In the genomic region with DNA sequence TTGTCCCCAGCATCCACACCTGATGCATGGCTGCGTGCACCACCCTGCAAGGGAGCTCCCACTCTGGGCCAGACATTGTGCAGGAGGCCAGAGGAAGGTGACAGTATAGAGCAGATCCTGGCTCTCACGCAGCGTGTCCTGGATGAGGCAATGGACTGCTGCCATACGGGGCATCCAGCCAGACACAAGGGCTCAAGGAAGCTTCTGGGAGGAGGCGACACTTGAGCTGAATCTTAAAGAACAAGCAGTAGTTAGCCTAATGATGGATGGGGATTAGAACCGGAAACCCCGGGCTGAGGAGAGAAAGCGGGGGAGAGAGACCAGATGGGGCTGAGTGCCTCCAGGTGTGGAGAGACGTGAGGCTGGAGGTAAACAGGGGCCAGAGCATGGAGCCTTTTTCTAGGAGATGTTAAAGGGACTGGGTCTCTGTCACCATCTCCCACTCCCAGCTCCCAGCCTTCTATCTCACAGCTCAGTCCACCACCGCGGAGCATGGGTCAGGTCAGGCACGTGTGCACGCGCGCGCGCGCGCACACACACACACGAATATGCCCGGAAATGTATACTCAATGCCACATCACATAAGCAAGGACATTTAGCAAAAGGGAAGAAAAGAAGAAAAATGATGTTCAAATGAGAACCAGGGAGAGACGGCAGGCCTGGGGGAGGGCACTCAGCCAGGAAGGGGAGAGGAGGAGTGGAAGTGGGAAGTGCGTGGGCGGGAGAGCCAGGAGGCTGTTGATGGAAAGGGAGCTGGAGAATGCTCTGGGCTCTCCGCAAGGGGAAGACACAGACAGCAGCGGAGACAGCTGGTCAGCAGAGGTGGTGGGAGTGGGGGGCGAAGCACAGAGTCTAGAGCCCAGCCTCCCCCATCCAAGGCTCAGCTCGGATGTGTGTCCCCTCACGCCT, we compare ENCODE assay signal across 11 cellular contexts. TPM values are rescaled to one million over a fixed set of nuclear protein-coding genes. Genes with fewer than 3 reads are reported as not detected.
A peak's percentile ranks its signal among the peaks of the same experiment; 100 is the strongest.
DNase-seq lines count a peak whose midpoint lies in the region; ATAC-seq and TF ChIP-seq lines count a peak whose summit lies in the region.
"Had no signal": no experiment of that assay in that cellular context is flagged by ENCODE, and none has a peak within 500 bp of the region (broad histone marks: within the 10 kb centered on the region; RNA-seq: fewer than 3 reads in every experiment).

No MANE protein-coding gene starts in this region.

- TF ChIP-seq CTCF in WTC11 (IDR thresholded peaks at IDR 0.05) (no peak), cardiac muscle cell (IDR thresholded peaks at IDR 0.05; ENCODE audit: low read depth, low read length) (no peak)

- H3K9me3 ChIP-seq in cardiac muscle cell (ENCODE audit: low read depth): no peaks in the 10 kb centered on the region
- H3K9me3 ChIP-seq: Peyer's patch had no signal

- POLR2A ChIA-PET in WTC11 (lab: Charles Lee): interaction anchor here (0.6 to 3.3 kb wide), 5 partner anchors 9 to 69 kb away, joined by 3 to 25 read pairs (median 3); partner anchors contain the start of gene MYH10

- H3K4me1 Mint-ChIP-seq in WTC11: peaks cover 32% of the 10 kb centered on the region

- no peaks in the 10 kb centered on the region for H3K36me3 ChIP-seq in cardiac muscle cell
- H3K36me3 ChIP-seq: Peyer's patch had no signal

- H3K4me3 Mint-ChIP-seq in WTC11: no peak overlapping the region

- H3K36me3 Mint-ChIP-seq in WTC11: peaks cover 5% of the 10 kb centered on the region

- intact Hi-C loops in posterior vena cava (cut with DNase I): no loop called here

- H3K27me3 Mint-ChIP-seq in WTC11 (ENCODE audit: low read depth): peaks cover 6% of the 10 kb centered on the region

- H3K4me3 ChIP-seq in cardiac muscle cell: no peak overlapping the region
- H3K4me3 ChIP-seq: Peyer's patch had no signal

- CTCF ChIA-PET in WTC11 (lab: Charles Lee): interaction anchor here (0.7 to 3.5 kb wide), 7 partner anchors 20 to 87 kb away, joined by 3 to 23 read pairs (median 3); partner anchors contain the start of gene MYH10

- DNase-seq in ELR (ENCODE audit: low read depth) (peak; percentile 43), WTC11 (ENCODE audit: low spot score) (no peak), cardiac muscle cell (ENCODE audit: low read depth in 1 of 2, low spot score in 1 of 2) (peak in 1 of 2 donors; percentile 95), posterior vena cava (ENCODE audit: low spot score) (peak; percentile 89), NOMO-1 treated with dmso at 0.1 percent for 144 hours (lab: John Stamatoyannopoulos, UW; ENCODE audit: unreplicated experiment) (no peak), NCI-H2107 (lab: John Stamatoyannopoulos, UW) (no peak)
- no peak for DNase-seq in activated CD4-positive, alpha-beta T cell treated with anti-CD3 and anti-CD28 coated beads, Interleukin-2, amount 50 U/mL, for 4 hours
- DNase-seq: naive B cell had no signal

- ATAC-seq in WTC11: no peak
- ATAC-seq in GM18511 (IDR thresholded peaks at IDR 0.05; ENCODE audit: unreplicated experiment): no peak

- peak overlapping the region; percentile 72 for H3K27ac ChIP-seq in cardiac muscle cell

- peaks cover 16% of the 10 kb centered on the region for H3K4me1 ChIP-seq in cardiac muscle cell (ENCODE audit: low read depth)

- no peaks in the 10 kb centered on the region for H3K27me3 ChIP-seq in cardiac muscle cell
- H3K27me3 ChIP-seq: Peyer's patch had no signal

- peak overlapping the region; percentile 36 for H3K27ac Mint-ChIP-seq in WTC11
- H3K27ac Mint-ChIP-seq: naive B cell had no signal

- H3K9me3 Mint-ChIP-seq in WTC11: peaks cover 18% of the 10 kb centered on the region

TF ChIP-seq in WTC11, 78 proteins besides CTCF, POLR2A, EP300 and RAD21:
- TF ChIP-seq NFE2L1 (CRISPR knock-in tag; IDR thresholded peaks at IDR 0.05) (no peak), IRF2 (CRISPR knock-in tag; IDR thresholded peaks at IDR 0.05; ENCODE audit: borderline replicate concordance, low read depth) (no peak), OVOL2 (CRISPR knock-in tag; IDR thresholded peaks at IDR 0.05; ENCODE audit: borderline replicate concordance) (no peak), FOXK1 (CRISPR knock-in tag; IDR thresholded peaks at IDR 0.05) (no peak), ESRRA (CRISPR knock-in tag; IDR thresholded peaks at IDR 0.05; ENCODE audit: borderline replicate concordance) (no peak), TEAD1 (CRISPR knock-in tag; IDR thresholded peaks at IDR 0.05) (no peak), CBFB (CRISPR knock-in tag; IDR thresholded peaks at IDR 0.05; ENCODE audit: low read depth) (no peak), TCF7 (CRISPR knock-in tag; IDR thresholded peaks at IDR 0.05; ENCODE audit: low read depth) (no peak), SMAD4 (CRISPR knock-in tag; IDR thresholded peaks at IDR 0.05) (no peak), FOXP1 (CRISPR knock-in tag; IDR thresholded peaks at IDR 0.05; ENCODE audit: borderline replicate concordance) (no peak), ZNF219 (CRISPR knock-in tag; IDR thresholded peaks at IDR 0.05; ENCODE audit: borderline replicate concordance) (no peak)
- TF ChIP-seq, protein P1, sequence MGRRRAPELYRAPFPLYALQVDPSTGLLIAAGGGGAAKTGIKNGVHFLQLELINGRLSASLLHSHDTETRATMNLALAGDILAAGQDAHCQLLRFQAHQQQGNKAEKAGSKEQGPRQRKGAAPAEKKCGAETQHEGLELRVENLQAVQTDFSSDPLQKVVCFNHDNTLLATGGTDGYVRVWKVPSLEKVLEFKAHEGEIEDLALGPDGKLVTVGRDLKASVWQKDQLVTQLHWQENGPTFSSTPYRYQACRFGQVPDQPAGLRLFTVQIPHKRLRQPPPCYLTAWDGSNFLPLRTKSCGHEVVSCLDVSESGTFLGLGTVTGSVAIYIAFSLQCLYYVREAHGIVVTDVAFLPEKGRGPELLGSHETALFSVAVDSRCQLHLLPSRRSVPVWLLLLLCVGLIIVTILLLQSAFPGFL (CRISPR knock-in tag; IDR thresholded peaks at IDR 0.05; ENCODE audit: borderline replicate concordance): no peak
- TF ChIP-seq, protein P2, sequence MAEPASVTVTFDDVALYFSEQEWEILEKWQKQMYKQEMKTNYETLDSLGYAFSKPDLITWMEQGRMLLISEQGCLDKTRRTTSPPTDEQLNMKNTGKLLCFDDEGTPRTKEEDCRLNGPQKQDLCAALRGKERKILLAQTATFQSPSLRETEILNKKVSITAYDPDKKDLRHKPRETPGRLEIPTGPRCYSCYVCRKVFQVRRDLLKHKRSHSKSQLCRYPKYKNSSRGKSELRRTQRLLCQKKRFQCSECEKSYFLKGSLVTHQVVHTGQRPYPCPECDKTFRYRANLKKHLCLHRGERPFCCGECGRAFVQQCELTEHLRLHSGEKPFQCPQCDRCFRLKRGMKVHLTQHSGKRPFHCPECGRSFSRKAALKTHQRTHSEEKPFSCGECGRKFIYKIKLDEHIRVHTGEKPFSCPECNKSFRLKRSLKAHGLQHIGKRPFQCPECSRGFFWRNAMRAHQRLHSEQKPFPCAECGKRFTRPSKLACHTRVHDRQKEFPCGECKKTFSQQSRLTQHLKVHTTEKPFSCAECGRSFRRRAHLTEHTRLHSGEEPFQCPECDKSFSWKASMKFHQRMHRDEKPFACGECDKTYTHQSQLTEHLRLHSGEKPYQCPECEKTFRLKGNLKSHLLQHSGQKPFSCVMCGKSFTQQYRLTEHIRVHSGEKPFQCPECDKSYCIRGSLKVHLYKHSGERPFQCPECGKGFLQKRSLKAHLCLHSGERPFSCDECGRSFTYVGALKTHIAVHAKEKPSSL (CRISPR knock-in tag; conservative IDR thresholded peaks at IDR 0.05): no peak
- TF ChIP-seq, protein P3, sequence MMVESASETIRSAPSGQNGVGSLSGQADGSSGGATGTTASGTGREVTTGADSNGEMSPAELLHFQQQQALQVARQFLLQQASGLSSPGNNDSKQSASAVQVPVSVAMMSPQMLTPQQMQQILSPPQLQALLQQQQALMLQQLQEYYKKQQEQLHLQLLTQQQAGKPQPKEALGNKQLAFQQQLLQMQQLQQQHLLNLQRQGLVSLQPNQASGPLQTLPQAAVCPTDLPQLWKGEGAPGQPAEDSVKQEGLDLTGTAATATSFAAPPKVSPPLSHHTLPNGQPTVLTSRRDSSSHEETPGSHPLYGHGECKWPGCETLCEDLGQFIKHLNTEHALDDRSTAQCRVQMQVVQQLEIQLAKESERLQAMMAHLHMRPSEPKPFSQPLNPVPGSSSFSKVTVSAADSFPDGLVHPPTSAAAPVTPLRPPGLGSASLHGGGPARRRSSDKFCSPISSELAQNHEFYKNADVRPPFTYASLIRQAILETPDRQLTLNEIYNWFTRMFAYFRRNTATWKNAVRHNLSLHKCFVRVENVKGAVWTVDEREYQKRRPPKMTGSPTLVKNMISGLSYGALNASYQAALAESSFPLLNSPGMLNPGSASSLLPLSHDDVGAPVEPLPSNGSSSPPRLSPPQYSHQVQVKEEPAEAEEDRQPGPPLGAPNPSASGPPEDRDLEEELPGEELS (CRISPR knock-in tag; IDR thresholded peaks at IDR 0.05): no peak

RNA-seq across cellular contexts. Expression of gene CCDC42, which starts 46.2 kb away (rescaled TPM):
- total RNA-seq in WTC11 (2021) (not detected in 3 replicates), cardiac muscle cell (not detected in 2 replicates), posterior vena cava (not detected)
- polyA plus RNA-seq in cardiac muscle cell: not detected in 2 replicates
- total RNA-seq: Peyer's patch, ureter had no signal

RNA-seq across cellular contexts. Expression of gene SPDYE4, which starts 60.0 kb away (rescaled TPM):
- not detected in 3 replicates for total RNA-seq in WTC11 (2021)
- not detected in 2 replicates for total RNA-seq in cardiac muscle cell
- not detected in 2 replicates for polyA plus RNA-seq in cardiac muscle cell
- not detected for total RNA-seq in posterior vena cava
- total RNA-seq: Peyer's patch, ureter had no signal

Comparison
In these comparisons a context has a peak if more than half of its experiments do, and no peak if none do; other contexts are left out.
1. DNase-seq: peak in ELR (single experiment) and posterior vena cava (single experiment); none in WTC11 (single experiment), NOMO-1 treated with dmso at 0.1 percent for 144 hours (single experiment), activated CD4-positive, alpha-beta T cell treated with anti-CD3 and anti-CD28 coated beads, Interleukin-2, amount 50 U/mL, for 4 hours (0 of 2) and NCI-H2107 (single experiment).